1 cellular context compared by ENCODE assay signal in genomic region chr19:43784981-43785808, GRCh38.
A peak's percentile ranks its signal among the peaks of the same experiment; 100 is the strongest.
TF ChIP-seq lines count a peak whose summit lies in the region.

No MANE protein-coding gene starts in this region.

TF ChIP-seq in GM12878, 131 proteins besides CTCF, POLR2A, EP300 and RAD21 (continued from another document):
- peak; percentile 58; the same call in 1 of the 2 replicates for TF ChIP-seq ZNF592 (IDR thresholded peaks at IDR 0.05)
- peak; percentile 91 for TF ChIP-seq YY1 (IDR thresholded peaks at IDR 0.05; ENCODE audit: low read depth, low read length)
- TF ChIP-seq RUNX3 (IDR thresholded peaks at IDR 0.05; ENCODE audit: low read length) = peak; percentile 21; the same call in 1 of the 2 replicates
- TF ChIP-seq NBN (IDR thresholded peaks at IDR 0.05) = no peak
- TF ChIP-seq WRNIP1 (IDR thresholded peaks at IDR 0.05; ENCODE audit: borderline replicate concordance, low read depth, low read length) = peak; percentile 97
- TF ChIP-seq POLR2AphosphoS2 (IDR thresholded peaks at IDR 0.05; ENCODE audit: low read depth, low read length) = no peak
- TF ChIP-seq CEBPZ (IDR thresholded peaks at IDR 0.05; ENCODE audit: low read depth, low read length) = no peak
- no peak for TF ChIP-seq NKRF (conservative IDR thresholded peaks at IDR 0.05)
- TF ChIP-seq SIN3A (IDR thresholded peaks at IDR 0.05; ENCODE audit: low read depth, low read length) = no peak
- TF ChIP-seq HSF1 (IDR thresholded peaks at IDR 0.05; ENCODE audit: low read depth, low read length) = no peak
- TF ChIP-seq JUND (IDR thresholded peaks at IDR 0.05; ENCODE audit: low read depth, low read length) = no peak
- no peak for TF ChIP-seq IRF4 (IDR thresholded peaks at IDR 0.05; ENCODE audit: low read depth, low read length)
- peak; percentile 90 for TF ChIP-seq SMARCA5 (IDR thresholded peaks at IDR 0.05)
- no peak for TF ChIP-seq MEF2B (IDR thresholded peaks at IDR 0.05; ENCODE audit: partially characterized antibody, poor library complexity, severe bottlenecking)
- no peak for TF ChIP-seq ATF3 (IDR thresholded peaks at IDR 0.05; ENCODE audit: borderline replicate concordance, extremely low read depth, low read depth, low read length)
- TF ChIP-seq HCFC1 (IDR thresholded peaks at IDR 0.05; ENCODE audit: low read length) = peak; percentile 43; the same call in 1 of the 2 replicates
- peak; percentile 67; the same call in 1 of the 2 replicates for TF ChIP-seq LARP7 (IDR thresholded peaks at IDR 0.05)
- peak; percentile 65 for TF ChIP-seq KLF5 (IDR thresholded peaks at IDR 0.05; ENCODE audit: partially characterized antibody)
- TF ChIP-seq TCF7 (IDR thresholded peaks at IDR 0.05; ENCODE audit: borderline replicate concordance) = no peak
- TF ChIP-seq POU2F2 (IDR thresholded peaks at IDR 0.05; ENCODE audit: borderline replicate concordance, low read depth, low read length) = no peak
- TF ChIP-seq POLR2AphosphoS5 (IDR thresholded peaks at IDR 0.05; ENCODE audit: low read length) = no peak
- peak; percentile 91 for TF ChIP-seq DPF2 (IDR thresholded peaks at IDR 0.05)
- TF ChIP-seq BCL3 (IDR thresholded peaks at IDR 0.05; ENCODE audit: borderline replicate concordance, insufficient read depth, low read depth, low read length, poor library complexity, severe bottlenecking) = no peak
- TF ChIP-seq IKZF1 (conservative IDR thresholded peaks at IDR 0.05) = peak; percentile 76
- no peak for TF ChIP-seq EGR1 (IDR thresholded peaks at IDR 0.05; ENCODE audit: borderline replicate concordance in 1 of 2, low read depth in 2 of 2, low read length in 2 of 2)
- no peak for TF ChIP-seq RCOR1 (conservative IDR thresholded peaks at IDR 0.05; ENCODE audit: low read depth, low read length)
- TF ChIP-seq ZBTB4 (CRISPR knock-in tag; IDR thresholded peaks at IDR 0.05) = no peak
- TF ChIP-seq ZSCAN29 (IDR thresholded peaks at IDR 0.05) = no peak
- peak; percentile 55; the same call in 1 of the 2 replicates for TF ChIP-seq STAT1 (conservative IDR thresholded peaks at IDR 0.05)
- no peak for TF ChIP-seq RAD51 (IDR thresholded peaks at IDR 0.05)
- no peak for TF ChIP-seq USF1 (IDR thresholded peaks at IDR 0.05; ENCODE audit: borderline replicate concordance, extremely low read length, insufficient read depth, low read depth, low read length)
